8 cellular contexts compared by ENCODE assay signal in the genomic region with DNA sequence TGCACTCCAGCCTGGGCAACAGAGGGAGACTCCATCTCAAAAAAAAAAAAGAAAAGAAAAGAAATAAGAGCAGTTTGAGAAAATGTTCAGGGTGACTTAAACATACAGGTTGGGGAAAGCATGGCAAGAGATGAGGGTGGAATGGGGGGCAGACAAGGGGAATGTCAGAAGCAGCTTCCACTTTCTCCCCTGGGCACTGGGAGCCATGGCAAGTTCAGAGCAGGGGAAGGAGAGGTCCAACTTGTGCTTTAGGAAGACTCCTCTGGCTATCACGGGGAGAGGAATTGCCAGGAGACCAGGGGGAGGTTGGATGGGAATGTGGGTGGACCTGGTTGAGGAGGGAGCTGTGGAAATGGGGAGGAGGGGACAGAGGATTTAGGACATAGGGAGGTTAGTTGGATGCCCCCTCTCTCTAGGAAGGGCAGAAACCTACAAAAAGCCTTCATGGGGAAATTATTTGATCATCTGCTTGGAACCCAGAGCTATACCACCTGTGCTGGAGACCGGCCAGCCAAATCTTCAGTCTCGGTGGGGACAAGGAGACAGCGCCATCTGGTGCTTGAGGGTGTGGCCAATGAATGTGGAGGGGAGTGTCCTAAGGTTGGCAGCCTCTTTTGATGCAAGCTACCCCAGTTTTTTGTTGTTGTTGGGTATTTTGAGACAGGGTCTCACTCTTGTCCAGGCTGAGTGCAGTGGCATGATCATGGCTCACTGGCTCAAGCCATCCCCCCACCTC. TPM values are rescaled to one million over a fixed set of nuclear protein-coding genes. Genes with fewer than 3 reads are reported as not detected.
DNase-seq lines count a peak whose midpoint lies in the region; ATAC-seq and TF ChIP-seq lines count a peak whose summit lies in the region.

No MANE protein-coding gene starts in this region.

- peak; percentile 92 for ATAC-seq in activated CD8-positive, alpha-beta T cell treated with anti-CD3 and anti-CD28 coated beads for 36 hours
- ATAC-seq in GM21825 (IDR thresholded peaks at IDR 0.05; ENCODE audit: unreplicated experiment), result no peak

- no peak overlapping the region for H3K4me3 ChIP-seq in AG09309 (ENCODE audit: control insufficient read depth, low read depth, low read length)

- peaks cover 8% of the 10 kb centered on the region for H3K4me1 Mint-ChIP-seq in activated CD8-positive, alpha-beta T cell treated with anti-CD3 and anti-CD28 coated beads for 36 hours (ENCODE audit: low read depth)
- H3K4me1 Mint-ChIP-seq in progenitor cell of endocrine pancreas (ENCODE audit: low read depth), result no peaks in the 10 kb centered on the region

- H3K9me3 Mint-ChIP-seq in activated CD8-positive, alpha-beta T cell treated with anti-CD3 and anti-CD28 coated beads for 36 hours, result no peaks in the 10 kb centered on the region
- H3K9me3 Mint-ChIP-seq in progenitor cell of endocrine pancreas (ENCODE audit: low read depth), result no peaks in the 10 kb centered on the region

- intact Hi-C loops in activated CD8-positive, alpha-beta T cell treated with anti-CD3 and anti-CD28 coated beads for 36 hours (cut with micrococcal nuclease), result no loop called here

- TF ChIP-seq POLR2A in erythroblast (IDR thresholded peaks at IDR 0.05; ENCODE audit: low read length), result no peak

- H3K4me3 Mint-ChIP-seq in activated CD8-positive, alpha-beta T cell treated with anti-CD3 and anti-CD28 coated beads for 36 hours, result no peak overlapping the region
- no peak overlapping the region for H3K4me3 Mint-ChIP-seq in progenitor cell of endocrine pancreas (ENCODE audit: low read depth)

- TF ChIP-seq CTCF in AG09309 (IDR thresholded peaks at IDR 0.05; ENCODE audit: control insufficient read depth, insufficient read depth, low read depth, low read length, missing control alignments), result peak; percentile 48
- TF ChIP-seq CTCF in activated CD8-positive, alpha-beta T cell treated with anti-CD3 and anti-CD28 coated beads for 36 hours (IDR thresholded peaks at IDR 0.05), result peak; percentile 13
- peak; percentile 46 for TF ChIP-seq CTCF in progenitor cell of endocrine pancreas (IDR thresholded peaks at IDR 0.05; ENCODE audit: unreplicated experiment)

- CTCF ChIA-PET in activated CD8-positive, alpha-beta T cell treated with anti-CD3 and anti-CD28 coated beads for 36 hours (lab: Charles Lee), result interaction anchor here (0.6 to 11.0 kb wide), 38 partner anchors 8 to 353 kb away, joined by 3 to 147 read pairs (median 4); a partner anchor contains a TSS

- no peak overlapping the region for H3K27ac Mint-ChIP-seq in activated CD8-positive, alpha-beta T cell treated with anti-CD3 and anti-CD28 coated beads for 36 hours
- no peak overlapping the region for H3K27ac Mint-ChIP-seq in progenitor cell of endocrine pancreas

- no peaks in the 10 kb centered on the region for H3K27me3 Mint-ChIP-seq in activated CD8-positive, alpha-beta T cell treated with anti-CD3 and anti-CD28 coated beads for 36 hours
- H3K27me3 Mint-ChIP-seq in progenitor cell of endocrine pancreas, result no peaks in the 10 kb centered on the region

- H3K36me3 Mint-ChIP-seq in activated CD8-positive, alpha-beta T cell treated with anti-CD3 and anti-CD28 coated beads for 36 hours (ENCODE audit: low read depth), result peaks cover 11% of the 10 kb centered on the region
- H3K36me3 Mint-ChIP-seq in progenitor cell of endocrine pancreas (ENCODE audit: insufficient read depth), result peaks cover 15% of the 10 kb centered on the region

- POLR2A ChIA-PET in activated CD8-positive, alpha-beta T cell treated with anti-CD3 and anti-CD28 coated beads for 36 hours (lab: Charles Lee), result interaction anchor here (0.7 to 2.1 kb wide), 5 partner anchors 11 to 68 kb away, joined by 3 to 8 read pairs (median 5); a partner anchor contains a TSS

- no peak for DNase-seq in AG09309 (ENCODE audit: low read depth)
- peak; percentile 73 for DNase-seq in GM19240 (ENCODE audit: insufficient read length, low spot score)
- DNase-seq in NCI-H774 (lab: John Stamatoyannopoulos, UW), result peak; percentile 67
- DNase-seq in activated CD8-positive, alpha-beta T cell treated with anti-CD3 and anti-CD28 coated beads for 36 hours, result peak; percentile 85
- DNase-seq in erythroblast (lab: John Stamatoyannopoulos, UW), result peak; percentile 73 to 81
- no peak for DNase-seq in progenitor cell of endocrine pancreas (ENCODE audit: low spot score, unreplicated experiment)
- no peak for DNase-seq in amniotic stem cell (lab: John Stamatoyannopoulos, UW)

RNA-seq across cellular contexts. Expression of a gene that starts 7.3 kb away (rescaled TPM):
- 10 to 100 TPM; 52.5 to 63.5 TPM for total RNA-seq in activated CD8-positive, alpha-beta T cell treated with anti-CD3 and anti-CD28 coated beads for 36 hours
- 115 and 117 TPM in 2 replicates for total RNA-seq in progenitor cell of endocrine pancreas

RNA-seq across cellular contexts. Expression of a gene that starts 7.7 kb away (rescaled TPM):
- 10 to 100 TPM in 1 of 2 experiments, 1 to 10 TPM in 1; 7.7 to 10.1 TPM for total RNA-seq in activated CD8-positive, alpha-beta T cell treated with anti-CD3 and anti-CD28 coated beads for 36 hours
- total RNA-seq in progenitor cell of endocrine pancreas, result 42.9 and 44.1 TPM in 2 replicates

RNA-seq across cellular contexts. Expression of a gene that starts 34.8 kb away (rescaled TPM):
- 100 to 1,000 TPM; 235 TPM for total RNA-seq in activated CD8-positive, alpha-beta T cell treated with anti-CD3 and anti-CD28 coated beads for 36 hours
- 24.2 and 33.5 TPM in 2 replicates for total RNA-seq in progenitor cell of endocrine pancreas

RNA-seq across cellular contexts. Expression of a gene that starts 36.7 kb away (rescaled TPM):
- total RNA-seq in activated CD8-positive, alpha-beta T cell treated with anti-CD3 and anti-CD28 coated beads for 36 hours, result 10 to 100 TPM; 81.1 to 86.0 TPM
- 69.3 and 74.9 TPM in 2 replicates for total RNA-seq in progenitor cell of endocrine pancreas

Comparison
In these comparisons a context has a peak if more than half of its experiments do, and no peak if none do; other contexts are left out.
1. DNase-seq: peak in GM19240 (single experiment), NCI-H774 (single experiment), activated CD8-positive, alpha-beta T cell treated with anti-CD3 and anti-CD28 coated beads for 36 hours (single experiment) and erythroblast (2 of 2); none in AG09309 (single experiment), progenitor cell of endocrine pancreas (single experiment) and amniotic stem cell (single experiment).
2. Peak in every context shown above with its lines, with median percentiles within 50 percentile points of each other: CTCF ChIP-seq.